8 cellular contexts compared by ENCODE assay signal in the genomic region with DNA sequence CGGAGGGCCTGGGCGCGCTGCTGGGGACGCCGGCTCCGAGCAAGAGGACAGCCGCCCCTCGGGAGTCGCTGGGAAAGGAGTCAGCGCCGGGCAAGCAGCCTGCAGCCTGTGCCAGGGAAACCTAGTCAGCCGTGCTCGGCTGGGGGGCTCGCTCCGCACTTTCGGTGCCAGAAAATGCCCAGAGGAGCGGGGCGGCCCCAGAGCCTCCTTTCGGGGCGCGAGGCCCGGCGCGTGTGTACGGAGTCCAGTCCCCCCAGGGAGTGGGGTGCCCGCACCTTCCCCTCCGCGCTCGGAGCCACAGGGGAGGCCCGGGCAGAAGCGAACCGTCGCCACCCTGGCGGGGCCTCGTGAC.
DNase-seq lines count a peak whose midpoint lies in the region; ATAC-seq and TF ChIP-seq lines count a peak whose summit lies in the region.

No MANE protein-coding gene starts in this region.

- no peaks in the 10 kb centered on the region for H3K27me3 Mint-ChIP-seq in stimulated activated memory B cell treated with anti-CD40 and anti-IgM and Interleukin-4, amounts not matched to agents 10 μg/mL and 1 μg/mL and 100 μg/mL, for 72 hours

- peak overlapping the region; percentile 96 for H3K27ac Mint-ChIP-seq in stimulated activated memory B cell treated with anti-CD40 and anti-IgM and Interleukin-4, amounts not matched to agents 10 μg/mL and 1 μg/mL and 100 μg/mL, for 72 hours

- H3K36me3 Mint-ChIP-seq in stimulated activated memory B cell treated with anti-CD40 and anti-IgM and Interleukin-4, amounts not matched to agents 10 μg/mL and 1 μg/mL and 100 μg/mL, for 72 hours, result no peaks in the 10 kb centered on the region

- peaks cover 29% of the 10 kb centered on the region for H3K4me1 Mint-ChIP-seq in stimulated activated memory B cell treated with anti-CD40 and anti-IgM and Interleukin-4, amounts not matched to agents 10 μg/mL and 1 μg/mL and 100 μg/mL, for 72 hours

- peak; percentile 24 for ATAC-seq in HG03354 (IDR thresholded peaks at IDR 0.05; ENCODE audit: poor library complexity, severe bottlenecking, unreplicated experiment)
- ATAC-seq in stimulated activated memory B cell treated with anti-CD40 and anti-IgM and Interleukin-4, amounts not matched to agents 10 μg/mL and 1 μg/mL and 100 μg/mL, for 72 hours, result peak; percentile 31

- TF ChIP-seq CTCF in ascending aorta (IDR thresholded peaks at IDR 0.05), result no peak

- DNase-seq in NCI-H526 treated with DMSO at 0.1 percent for 48 hours (lab: John Stamatoyannopoulos, UW) (peak; percentile 4), NCI-H526 (lab: John Stamatoyannopoulos, UW) (no peak), ascending aorta (ENCODE audit: low spot score in 2 of 2) (no peak), iris pigment epithelial cell (ENCODE audit: low read depth) (peak; percentile 17), foreskin melanocyte (no peak)
- DNase-seq in activated effector memory CD4-positive, alpha-beta T cell treated with Interleukin-2 at 50 U/mL for 16 hours, result no peak

- H3K4me1 ChIP-seq in ascending aorta, result no peaks in the 10 kb centered on the region

- no peaks in the 10 kb centered on the region for H3K9me3 ChIP-seq in ascending aorta

- intact Hi-C loops in ascending aorta (cut with DNase I), result no loop called here

- no peaks in the 10 kb centered on the region for H3K27me3 ChIP-seq in ascending aorta

- H3K36me3 ChIP-seq in ascending aorta, result no peaks in the 10 kb centered on the region

- H3K4me3 Mint-ChIP-seq in stimulated activated memory B cell treated with anti-CD40 and anti-IgM and Interleukin-4, amounts not matched to agents 10 μg/mL and 1 μg/mL and 100 μg/mL, for 72 hours, result peak overlapping the region; percentile 95

- H3K9me3 Mint-ChIP-seq in stimulated activated memory B cell treated with anti-CD40 and anti-IgM and Interleukin-4, amounts not matched to agents 10 μg/mL and 1 μg/mL and 100 μg/mL, for 72 hours, result no peaks in the 10 kb centered on the region

- peak overlapping the region; percentile 78 to 80 for H3K4me3 ChIP-seq in ascending aorta

- peak overlapping the region; percentile 4 to 20 for H3K27ac ChIP-seq in ascending aorta

Comparison
In these comparisons a context has a peak if more than half of its experiments do, and no peak if none do; other contexts are left out.
1. DNase-seq: peak in NCI-H526 treated with DMSO at 0.1 percent for 48 hours (single experiment) and iris pigment epithelial cell (single experiment); none in NCI-H526 (0 of 2), ascending aorta (0 of 2), activated effector memory CD4-positive, alpha-beta T cell treated with Interleukin-2 at 50 U/mL for 16 hours (single experiment) and foreskin melanocyte (single experiment).